ENCODE assay signal across 21 cellular contexts in the genomic region with DNA sequence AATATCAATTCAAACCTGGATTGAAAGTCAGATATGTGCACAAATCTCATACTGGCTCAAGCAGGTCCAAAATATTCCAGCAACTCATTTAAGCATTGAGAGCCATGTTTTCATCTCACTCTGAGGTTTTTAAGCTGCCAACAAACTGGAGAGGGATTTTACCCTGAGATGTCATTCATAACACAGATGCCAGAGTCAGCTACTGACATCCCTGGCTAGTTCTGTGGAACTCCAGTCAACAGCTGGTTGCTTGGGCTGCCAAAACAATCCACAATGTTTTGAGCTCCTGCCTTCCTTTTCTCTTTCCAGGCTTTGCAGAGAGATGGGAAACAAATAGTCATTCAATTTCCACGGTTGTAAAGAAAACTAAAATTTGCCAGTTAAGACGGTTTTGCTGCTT.
"Had no signal": no experiment of that assay in that cellular context is flagged by ENCODE, and none has a peak within 500 bp of the region (broad histone marks: within the 10 kb centered on the region; RNA-seq: fewer than 3 reads in every experiment).

No MANE protein-coding gene starts in this region.

- H3K27ac ChIP-seq: adrenal gland, ascending aorta, parathyroid adenoma, right lobe of liver, testis, uterus, WERI-Rb-1 had no signal

- DNase-seq: activated CD4-positive, alpha-beta T cell treated with anti-CD3 and anti-CD28 coated beads, Interleukin-2, amount 10 ng/mL, durations not matched to agents 7 days and 5 days; activated CD4-positive, CD25-positive, alpha-beta regulatory T cell treated with anti-CD3 and anti-CD28 coated beads, Interleukin-2, amount 50 U/mL, for 72 hours; activated CD8-positive, alpha-beta T cell treated with anti-CD3 and anti-CD28 coated beads for 36 hours; adrenal gland; central memory CD4-positive, alpha-beta T cell; dermis blood vessel endothelial cell; effector CD8-positive, alpha-beta T cell; foreskin melanocyte; hippocampal formation; left cardiac atrium; mesenchymal stem cell; nucleus accumbens; right lobe of liver; stimulated activated CD4-positive, alpha-beta T cell treated with anti-CD3 and anti-CD28 coated beads, Interleukin-2, amount 100 ng/mL, for 48 hours; stimulated activated CD8-positive, alpha-beta memory T cell treated with anti-CD3 and anti-CD28 coated beads, Interleukin-4, amount 100 ng/mL, for 48 hours; stimulated activated naive B cell treated with anti-CD40 and anti-IgM and Interleukin-4, amounts not matched to agents 10 μg/mL and 1 μg/mL and 100 μg/mL, for 72 hours; testis; uterus; WERI-Rb-1 had no signal

- H3K4me3 ChIP-seq: adrenal gland, ascending aorta, right lobe of liver, testis, uterus had no signal

- H2AFZ ChIP-seq: parathyroid adenoma had no signal

- ATAC-seq: activated CD8-positive, alpha-beta T cell treated with anti-CD3 and anti-CD28 coated beads for 36 hours; left cardiac atrium; right lobe of liver; stimulated activated naive B cell treated with anti-CD40 and anti-IgM and Interleukin-4, amounts not matched to agents 10 μg/mL and 1 μg/mL and 100 μg/mL, for 72 hours had no signal

- H3K4me1 ChIP-seq: adrenal gland, ascending aorta, parathyroid adenoma, right lobe of liver, testis, uterus had no signal

- H3K79me2 ChIP-seq: parathyroid adenoma had no signal

- H3K36me3 ChIP-seq: adrenal gland, ascending aorta, right lobe of liver, uterus, WERI-Rb-1 had no signal

- H3K27me3 ChIP-seq: adrenal gland, ascending aorta, right lobe of liver, testis, uterus had no signal

- H3K9me3 ChIP-seq: adrenal gland, ascending aorta, right lobe of liver, testis, uterus had no signal

- H3K9ac ChIP-seq: parathyroid adenoma had no signal
